Comparison of ENCODE assay signal across 23 cellular contexts in the genomic region with DNA sequence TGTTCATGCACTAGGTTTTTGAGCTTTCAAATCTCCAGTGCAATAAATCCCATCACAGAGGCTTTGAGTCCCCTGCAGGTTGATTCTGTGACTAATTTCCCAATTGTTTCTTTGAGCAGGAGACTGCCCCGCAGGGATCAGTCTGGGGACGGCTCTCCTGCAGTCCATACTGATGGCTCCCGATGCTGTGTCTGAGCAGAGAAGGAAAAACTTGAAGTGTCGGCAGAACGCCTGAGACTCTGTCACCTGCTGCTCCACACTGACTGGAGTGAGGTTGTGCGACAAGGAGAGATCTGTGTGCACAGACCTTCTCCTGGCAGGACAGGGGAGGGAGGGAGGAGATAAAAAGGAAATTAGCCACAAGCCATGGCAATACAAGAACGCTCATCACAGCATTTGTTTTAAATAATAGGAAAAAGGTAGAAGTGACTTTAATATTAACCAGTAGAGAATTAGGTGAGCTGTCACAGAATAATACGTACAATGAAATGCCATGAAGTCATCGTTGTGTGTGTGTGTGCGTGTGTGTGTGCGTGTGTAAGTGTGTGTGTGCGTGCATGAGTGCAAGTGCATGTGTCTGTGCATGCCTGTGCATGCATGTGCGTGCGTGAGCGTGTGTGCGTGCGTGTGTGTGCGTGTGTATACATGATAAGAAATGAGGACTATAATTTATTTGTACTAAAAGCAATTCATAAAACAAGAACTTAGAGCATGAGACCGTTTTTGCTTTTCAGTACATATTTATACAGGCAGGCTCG. TPM values are rescaled to one million over a fixed set of nuclear protein-coding genes. Genes with fewer than 3 reads are reported as not detected.
"Had no signal": no experiment of that assay in that cellular context is flagged by ENCODE, and none has a peak within 500 bp of the region (broad histone marks: within the 10 kb centered on the region; RNA-seq: fewer than 3 reads in every experiment).

No MANE protein-coding gene starts in this region.

- H3K36me3 Mint-ChIP-seq: activated naive CD8-positive, alpha-beta T cell treated with anti-CD3 and anti-CD28 coated beads, Interleukin-2, amount 10 ng/mL, durations not matched to agents 7 days and 5 days; brain; naive thymus-derived CD4-positive, alpha-beta T cell; type B pancreatic cell had no signal

- H3K4me1 Mint-ChIP-seq: activated CD4-positive, alpha-beta T cell treated with anti-CD3 and anti-CD28 coated beads, Interleukin-2, amount 10 ng/mL, durations not matched to agents 7 days and 5 days; activated naive CD8-positive, alpha-beta T cell treated with anti-CD3 and anti-CD28 coated beads, Interleukin-2, amount 10 ng/mL, durations not matched to agents 7 days and 5 days; central memory CD8-positive, alpha-beta T cell; naive thymus-derived CD4-positive, alpha-beta T cell had no signal

- H3K27me3 ChIP-seq: right lobe of liver had no signal

- H3K4me3 Mint-ChIP-seq: activated CD4-positive, alpha-beta T cell treated with anti-CD3 and anti-CD28 coated beads, Interleukin-2, amount 10 ng/mL, durations not matched to agents 7 days and 5 days; activated naive CD8-positive, alpha-beta T cell treated with anti-CD3 and anti-CD28 coated beads, Interleukin-2, amount 10 ng/mL, durations not matched to agents 7 days and 5 days; activated T-cell treated with anti-CD3 and anti-CD28 coated beads, Interleukin-2, amount 50 U/mL, for 72 hours; central memory CD8-positive, alpha-beta T cell; naive thymus-derived CD4-positive, alpha-beta T cell; type B pancreatic cell had no signal

- H3K9me3 Mint-ChIP-seq: activated CD4-positive, alpha-beta T cell treated with anti-CD3 and anti-CD28 coated beads, Interleukin-2, amount 10 ng/mL, durations not matched to agents 7 days and 5 days; activated naive CD8-positive, alpha-beta T cell treated with anti-CD3 and anti-CD28 coated beads, Interleukin-2, amount 10 ng/mL, durations not matched to agents 7 days and 5 days; activated T-cell treated with anti-CD3 and anti-CD28 coated beads, Interleukin-2, amount 50 U/mL, for 72 hours; brain; central memory CD8-positive, alpha-beta T cell; type B pancreatic cell had no signal

- H3K27ac Mint-ChIP-seq: activated CD4-positive, alpha-beta T cell treated with anti-CD3 and anti-CD28 coated beads, Interleukin-2, amount 10 ng/mL, durations not matched to agents 7 days and 5 days; activated naive CD8-positive, alpha-beta T cell treated with anti-CD3 and anti-CD28 coated beads, Interleukin-2, amount 10 ng/mL, durations not matched to agents 7 days and 5 days; activated T-cell treated with anti-CD3 and anti-CD28 coated beads, Interleukin-2, amount 50 U/mL, for 72 hours; naive thymus-derived CD4-positive, alpha-beta T cell; type B pancreatic cell had no signal

- H3K4me1 ChIP-seq: gastrocnemius medialis, heart right ventricle, left ventricle myocardium inferior, prostate gland, right lobe of liver had no signal

- ATAC-seq: activated T-cell treated with anti-CD3 and anti-CD28 coated beads, Interleukin-2, amount 50 U/mL, for 72 hours; gastrocnemius medialis; heart right ventricle; mucosa of descending colon; naive thymus-derived CD4-positive, alpha-beta T cell; stimulated activated naive CD8-positive, alpha-beta T cell treated with anti-CD3 and anti-CD28 coated beads, Interleukin-15, Interleukin-2, amounts not matched to agents 100 U/mL and 50 U/mL, for 24 hours had no signal

- DNase-seq: activated CD4-positive, alpha-beta T cell treated with anti-CD3 and anti-CD28 coated beads, Interleukin-2, amount 10 ng/mL, durations not matched to agents 7 days and 5 days; activated CD8-positive, alpha-beta memory T cell treated with anti-CD3 and anti-CD28 coated beads, Interleukin-2, amount 50 U/mL, for 48 hours; activated naive CD8-positive, alpha-beta T cell treated with anti-CD3 and anti-CD28 coated beads, Interleukin-2, amount 10 ng/mL, durations not matched to agents 7 days and 5 days; activated T-cell treated with anti-CD3 and anti-CD28 coated beads, Interleukin-2, amount 50 U/mL, for 72 hours; dermis blood vessel endothelial cell; gastrocnemius medialis; heart right ventricle; kidney; left ventricle myocardium inferior; mucosa of descending colon; naive thymus-derived CD4-positive, alpha-beta T cell; occipital lobe; right lobe of liver; stimulated activated CD4-positive, alpha-beta T cell treated with anti-CD3 and anti-CD28 coated beads, Interleukin-4, amount 100 ng/mL, for 4 hours; stimulated activated CD8-positive, alpha-beta memory T cell treated with anti-CD3 and anti-CD28 coated beads, Interleukin-4, amount 100 ng/mL, for 48 hours; stimulated activated naive CD8-positive, alpha-beta T cell treated with anti-CD3 and anti-CD28 coated beads, Interleukin-15, Interleukin-2, amounts not matched to agents 100 U/mL and 50 U/mL, for 24 hours had no signal

- H3K36me3 ChIP-seq: gastrocnemius medialis, heart right ventricle, left ventricle myocardium inferior, prostate gland, right lobe of liver had no signal

- H3K4me3 ChIP-seq: gastrocnemius medialis, heart right ventricle, left ventricle myocardium inferior, mucosa of descending colon, prostate gland, right lobe of liver, smooth muscle cell had no signal

- H3K4me2 ChIP-seq: smooth muscle cell had no signal

- H3K9me3 ChIP-seq: gastrocnemius medialis, heart right ventricle, left ventricle myocardium inferior, mucosa of descending colon, prostate gland, right lobe of liver had no signal

- H3K27ac ChIP-seq: gastrocnemius medialis, heart right ventricle, left ventricle myocardium inferior, prostate gland, right lobe of liver had no signal

RNA-seq across cellular contexts. Expression of a gene that starts 38.2 kb away (rescaled TPM):
- total RNA-seq: activated CD4-positive, alpha-beta T cell treated with anti-CD3 and anti-CD28 coated beads, Interleukin-2, amount 10 ng/mL, durations not matched to agents 7 days and 5 days; activated naive CD8-positive, alpha-beta T cell treated with anti-CD3 and anti-CD28 coated beads, Interleukin-2, amount 10 ng/mL, durations not matched to agents 7 days and 5 days; activated T-cell treated with anti-CD3 and anti-CD28 coated beads, Interleukin-2, amount 50 U/mL, for 72 hours; dermis blood vessel endothelial cell; epithelial cell of proximal tubule; gastrocnemius medialis; heart right ventricle; kidney; left ventricle myocardium inferior; mucosa of descending colon; naive thymus-derived CD4-positive, alpha-beta T cell; prostate gland; right lobe of liver; smooth muscle cell; T-helper 2 cell treated with Interferon-gamma antibody and Interleukin-4, amounts not matched to agents 100 ng/mL and 5 ng/mL, for 36 hours had no signal
- polyA plus RNA-seq: heart right ventricle; naive thymus-derived CD4-positive, alpha-beta T cell; smooth muscle cell had no signal
